ENCODE assay signal across 1 cellular context in the genomic region with DNA sequence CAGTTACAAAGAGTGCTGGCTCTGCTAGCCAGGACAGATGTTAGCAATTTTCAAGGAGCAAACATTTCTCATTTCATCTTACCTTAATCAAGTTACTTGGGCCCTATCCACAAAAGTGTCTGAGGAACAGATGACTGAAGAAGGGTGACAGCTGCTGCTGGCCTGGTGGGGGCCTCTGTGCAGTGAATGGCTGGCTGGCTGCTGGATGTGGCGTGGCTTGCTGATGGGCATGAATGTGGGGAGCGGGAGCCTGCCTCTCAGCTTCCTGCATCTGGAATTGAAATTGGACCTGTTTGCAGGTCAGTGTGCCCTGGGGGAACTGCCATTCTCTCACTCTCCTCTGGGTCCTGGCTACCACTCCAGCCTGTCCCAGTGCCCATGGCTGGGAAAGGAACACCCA.
TF ChIP-seq lines count a peak whose summit lies in the region.

No MANE protein-coding gene starts in this region.

TF ChIP-seq in GM23338, 12 proteins besides CTCF, POLR2A, EP300 and RAD21 (continued from another document):
- TF ChIP-seq, protein P1, sequence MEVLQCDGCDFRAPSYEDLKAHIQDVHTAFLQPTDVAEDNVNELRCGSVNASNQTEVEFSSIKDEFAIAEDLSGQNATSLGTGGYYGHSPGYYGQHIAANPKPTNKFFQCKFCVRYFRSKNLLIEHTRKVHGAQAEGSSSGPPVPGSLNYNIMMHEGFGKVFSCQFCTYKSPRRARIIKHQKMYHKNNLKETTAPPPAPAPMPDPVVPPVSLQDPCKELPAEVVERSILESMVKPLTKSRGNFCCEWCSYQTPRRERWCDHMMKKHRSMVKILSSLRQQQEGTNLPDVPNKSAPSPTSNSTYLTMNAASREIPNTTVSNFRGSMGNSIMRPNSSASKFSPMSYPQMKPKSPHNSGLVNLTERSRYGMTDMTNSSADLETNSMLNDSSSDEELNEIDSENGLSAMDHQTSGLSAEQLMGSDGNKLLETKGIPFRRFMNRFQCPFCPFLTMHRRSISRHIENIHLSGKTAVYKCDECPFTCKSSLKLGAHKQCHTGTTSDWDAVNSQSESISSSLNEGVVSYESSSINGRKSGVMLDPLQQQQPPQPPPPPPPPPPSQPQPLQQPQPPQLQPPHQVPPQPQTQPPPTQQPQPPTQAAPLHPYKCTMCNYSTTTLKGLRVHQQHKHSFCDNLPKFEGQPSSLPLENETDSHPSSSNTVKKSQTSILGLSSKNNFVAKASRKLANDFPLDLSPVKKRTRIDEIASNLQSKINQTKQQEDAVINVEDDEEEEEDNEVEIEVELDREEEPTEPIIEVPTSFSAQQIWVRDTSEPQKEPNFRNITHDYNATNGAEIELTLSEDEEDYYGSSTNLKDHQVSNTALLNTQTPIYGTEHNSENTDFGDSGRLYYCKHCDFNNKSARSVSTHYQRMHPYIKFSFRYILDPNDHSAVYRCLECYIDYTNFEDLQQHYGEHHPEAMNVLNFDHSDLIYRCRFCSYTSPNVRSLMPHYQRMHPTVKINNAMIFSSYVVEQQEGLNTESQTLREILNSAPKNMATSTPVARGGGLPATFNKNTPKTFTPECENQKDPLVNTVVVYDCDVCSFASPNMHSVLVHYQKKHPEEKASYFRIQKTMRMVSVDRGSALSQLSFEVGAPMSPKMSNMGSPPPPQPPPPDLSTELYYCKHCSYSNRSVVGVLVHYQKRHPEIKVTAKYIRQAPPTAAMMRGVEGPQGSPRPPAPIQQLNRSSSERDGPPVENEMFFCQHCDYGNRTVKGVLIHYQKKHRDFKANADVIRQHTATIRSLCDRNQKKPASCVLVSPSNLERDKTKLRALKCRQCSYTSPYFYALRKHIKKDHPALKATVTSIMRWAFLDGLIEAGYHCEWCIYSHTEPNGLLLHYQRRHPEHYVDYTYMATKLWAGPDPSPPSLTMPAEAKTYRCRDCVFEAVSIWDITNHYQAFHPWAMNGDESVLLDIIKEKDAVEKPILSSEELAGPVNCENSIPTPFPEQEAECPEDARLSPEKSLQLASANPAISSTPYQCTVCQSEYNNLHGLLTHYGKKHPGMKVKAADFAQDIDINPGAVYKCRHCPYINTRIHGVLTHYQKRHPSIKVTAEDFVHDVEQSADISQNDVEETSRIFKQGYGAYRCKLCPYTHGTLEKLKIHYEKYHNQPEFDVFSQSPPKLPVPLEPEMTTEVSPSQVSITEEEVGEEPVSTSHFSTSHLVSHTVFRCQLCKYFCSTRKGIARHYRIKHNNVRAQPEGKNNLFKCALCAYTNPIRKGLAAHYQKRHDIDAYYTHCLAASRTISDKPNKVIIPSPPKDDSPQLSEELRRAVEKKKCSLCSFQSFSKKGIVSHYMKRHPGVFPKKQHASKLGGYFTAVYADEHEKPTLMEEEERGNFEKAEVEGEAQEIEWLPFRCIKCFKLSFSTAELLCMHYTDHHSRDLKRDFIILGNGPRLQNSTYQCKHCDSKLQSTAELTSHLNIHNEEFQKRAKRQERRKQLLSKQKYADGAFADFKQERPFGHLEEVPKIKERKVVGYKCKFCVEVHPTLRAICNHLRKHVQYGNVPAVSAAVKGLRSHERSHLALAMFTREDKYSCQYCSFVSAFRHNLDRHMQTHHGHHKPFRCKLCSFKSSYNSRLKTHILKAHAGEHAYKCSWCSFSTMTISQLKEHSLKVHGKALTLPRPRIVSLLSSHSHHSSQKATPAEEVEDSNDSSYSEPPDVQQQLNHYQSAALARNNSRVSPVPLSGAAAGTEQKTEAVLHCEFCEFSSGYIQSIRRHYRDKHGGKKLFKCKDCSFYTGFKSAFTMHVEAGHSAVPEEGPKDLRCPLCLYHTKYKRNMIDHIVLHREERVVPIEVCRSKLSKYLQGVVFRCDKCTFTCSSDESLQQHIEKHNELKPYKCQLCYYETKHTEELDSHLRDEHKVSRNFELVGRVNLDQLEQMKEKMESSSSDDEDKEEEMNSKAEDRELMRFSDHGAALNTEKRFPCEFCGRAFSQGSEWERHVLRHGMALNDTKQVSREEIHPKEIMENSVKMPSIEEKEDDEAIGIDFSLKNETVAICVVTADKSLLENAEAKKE (CRISPR knock-in tag; IDR thresholded peaks at IDR 0.05), result no peak
- TF ChIP-seq STAT1 (IDR thresholded peaks at IDR 0.05; ENCODE audit: unreplicated experiment) (no peak), POLR2AphosphoS5 (IDR thresholded peaks at IDR 0.05; ENCODE audit: low read depth) (no peak), JUNB (IDR thresholded peaks at IDR 0.05; ENCODE audit: unreplicated experiment) (no peak), CREB1 (CRISPR knock-in tag; IDR thresholded peaks at IDR 0.05; ENCODE audit: low read depth) (no peak), EZH2 (IDR thresholded peaks at IDR 0.05; ENCODE audit: low read depth, unreplicated experiment) (no peak), NANOG (IDR thresholded peaks at IDR 0.05; ENCODE audit: borderline replicate concordance) (no peak), EZH2phosphoT487 (IDR thresholded peaks at IDR 0.05; ENCODE audit: unreplicated experiment) (no peak), ZNF114 (CRISPR knock-in tag; IDR thresholded peaks at IDR 0.05) (no peak)
TF ChIP-seq in GM23338: peak in this region for 0.
